In genomic region chr7:19017374-19017773, GRCh38 we compare ENCODE assay signal across 17 cellular contexts.
"Had no signal": no experiment of that assay in that cellular context is flagged by ENCODE, and none has a peak within 500 bp of the region (broad histone marks: within the 10 kb centered on the region; RNA-seq: fewer than 3 reads in every experiment).

No MANE protein-coding gene starts in this region.

- H3K27me3 ChIP-seq: neutrophil, thyroid gland had no signal

- DNase-seq: activated CD4-positive, alpha-beta T cell treated with anti-CD3 and anti-CD28 coated beads, Interleukin-2, amount 50 U/mL, for 48 hours; activated gamma-delta T cell treated with Interleukin-2 at 50 U/mL for 16 hours; activated T-cell treated with anti-CD3 and anti-CD28 coated beads for 4 hours; dermis blood vessel endothelial cell; immature natural killer cell; kidney glomerular epithelial cell; left ventricle myocardium inferior; mammary epithelial cell; naive B cell; posterior cingulate gyrus; stimulated activated CD4-positive, alpha-beta T cell treated with anti-CD3 and anti-CD28 coated beads, Interleukin-12 subunit alpha, Interleukin-12 subunit beta, amount 100 ng/mL, for 4 hours; stimulated activated CD4-positive, alpha-beta T cell treated with anti-CD3 and anti-CD28 coated beads, Interleukin-2, amount 100 ng/mL, for 24 hours; stimulated activated naive CD4-positive, alpha-beta T cell treated with Interleukin-2 at 50 U/mL for 16 hours; thyroid gland had no signal

- H3K4me1 Mint-ChIP-seq: immature natural killer cell, naive B cell had no signal

- H3K36me3 Mint-ChIP-seq: activated naive CD8-positive, alpha-beta T cell; immature natural killer cell; naive B cell had no signal

- H3K27ac ChIP-seq: left ventricle myocardium inferior, neutrophil, thyroid gland had no signal

- H3K4me1 ChIP-seq: left ventricle myocardium inferior, thyroid gland had no signal

- H3K27me3 Mint-ChIP-seq: activated naive CD8-positive, alpha-beta T cell had no signal

- H3K27ac Mint-ChIP-seq: activated naive CD8-positive, alpha-beta T cell; activated T-helper 1 cell treated with anti-CD3 and anti-CD28 coated beads, Interleukin-12 subunit alpha, Interleukin-12 subunit beta, Interleukin-2, Interleukin-4 antibody, amounts not matched to agents 30 ng/mL and 10 ng/mL and 1 ng/mL, durations not matched to agents 14 hours and 24 hours and 36 hours; immature natural killer cell; naive B cell had no signal

- H3K36me3 ChIP-seq: left ventricle myocardium inferior, neutrophil, thyroid gland had no signal

- H3K4me3 ChIP-seq: left ventricle myocardium inferior, thyroid gland had no signal

- H3K9me3 ChIP-seq: neutrophil, thyroid gland had no signal

- H3K4me3 Mint-ChIP-seq: activated naive CD8-positive, alpha-beta T cell; activated T-helper 1 cell treated with anti-CD3 and anti-CD28 coated beads, Interleukin-12 subunit alpha, Interleukin-12 subunit beta, Interleukin-2, Interleukin-4 antibody, amounts not matched to agents 30 ng/mL and 10 ng/mL and 1 ng/mL, durations not matched to agents 14 hours and 24 hours and 36 hours; immature natural killer cell; naive B cell had no signal
